14 cellular contexts compared by ENCODE assay signal in the genomic region with DNA sequence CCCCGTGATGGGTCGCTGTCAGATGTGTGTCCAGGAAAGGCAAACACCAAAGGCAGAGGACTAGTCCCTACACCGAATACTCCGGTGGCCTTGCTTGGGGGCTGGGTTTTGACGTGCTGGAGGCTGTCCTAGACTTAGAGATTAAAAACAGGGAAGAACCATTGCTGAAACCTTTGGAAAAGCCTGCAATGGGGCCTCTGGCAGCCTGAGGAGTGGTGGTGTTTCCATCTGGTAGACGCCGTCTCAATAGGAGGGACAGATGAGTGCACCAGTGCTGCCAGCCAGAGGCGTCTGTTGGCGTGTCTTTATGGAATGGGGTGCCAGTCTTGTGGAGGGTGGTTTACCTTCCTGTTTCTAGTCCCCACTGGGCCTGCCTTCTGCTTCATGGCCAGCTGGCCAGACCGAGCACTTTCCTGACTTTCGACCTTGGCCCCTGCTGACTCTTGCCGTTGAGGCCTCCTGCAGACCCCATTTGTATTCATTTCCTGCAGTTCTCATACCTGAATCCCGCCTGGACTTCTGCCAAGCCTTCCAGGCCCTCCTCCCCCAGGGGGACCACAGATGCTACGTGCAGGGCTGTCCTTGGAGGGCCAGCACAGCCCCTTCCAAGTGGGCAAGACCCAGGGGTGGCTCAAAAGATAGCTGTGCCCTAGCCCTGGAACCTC. TPM values are rescaled to one million over a fixed set of nuclear protein-coding genes. Genes with fewer than 3 reads are reported as not detected.
DNase-seq lines count a peak whose midpoint lies in the region; ATAC-seq and TF ChIP-seq lines count a peak whose summit lies in the region.
"Had no signal": no experiment of that assay in that cellular context is flagged by ENCODE, and none has a peak within 500 bp of the region (broad histone marks: within the 10 kb centered on the region; RNA-seq: fewer than 3 reads in every experiment).

No MANE protein-coding gene starts in this region.

- peaks cover 22% of the 10 kb centered on the region for H3K27me3 Mint-ChIP-seq in GM23338 (ENCODE audit: insufficient read depth, low read depth, poor library complexity)

- no peak for TF ChIP-seq CTCF in GM23338 (conservative IDR thresholded peaks at IDR 0.05; ENCODE audit: low read depth in 2 of 2)
- TF ChIP-seq CTCF in body of pancreas (IDR thresholded peaks at IDR 0.05), result no peak

- no peaks in the 10 kb centered on the region for H3K79me2 ChIP-seq in GM23338 (replicated peaks; ENCODE audit: insufficient read depth)

- peak overlapping the region; percentile 66 for H3K27ac Mint-ChIP-seq in GM23338

- TF ChIP-seq POLR2A in body of pancreas (IDR thresholded peaks at IDR 0.05), result no peak

- H3K4me1 ChIP-seq in GM23338 (ENCODE audit: insufficient read depth), result peaks cover 7% of the 10 kb centered on the region
- H3K4me1 ChIP-seq in body of pancreas, result peaks cover 41% of the 10 kb centered on the region
- H3K4me1 ChIP-seq: BE2C had no signal

- 68 to 73% methylated on average over 14 of the region's 14 CpGs for whole genome bisulfite sequencing in body of pancreas, 2 donors

- no peaks in the 10 kb centered on the region; the same call in 1 of the 2 replicates for H4K20me1 ChIP-seq in GM23338 (replicated peaks; ENCODE audit: insufficient read depth)

- no peaks in the 10 kb centered on the region for H3K9me2 ChIP-seq in GM23338 (ENCODE audit: insufficient read depth)

- H3K9me3 Mint-ChIP-seq in GM23338, result 0 out of 3 replicates have a peak, but pooled peaks cover 3% of the 10 kb centered on the region
- H3K9me3 Mint-ChIP-seq: nephron had no signal

- ATAC-seq in GM23338 (no peak; the same call in 2 of the 3 replicates), body of pancreas (no peak), esophagus mucosa (no peak)

- H3K4me3 ChIP-seq in GM23338 (no peak overlapping the region), body of pancreas (no peak overlapping the region)

- peaks cover 60% of the 10 kb centered on the region for H3K36me3 Mint-ChIP-seq in GM23338 (ENCODE audit: low read depth)

- H2AFZ ChIP-seq in GM23338, result no peak overlapping the region

- H3K9me3 ChIP-seq in body of pancreas, result no peaks in the 10 kb centered on the region
- H3K9me3 ChIP-seq: BE2C had no signal

- no peaks in the 10 kb centered on the region for H3K27me3 ChIP-seq in GM23338 (ENCODE audit: insufficient read depth)
- H3K27me3 ChIP-seq in body of pancreas, result no peaks in the 10 kb centered on the region
- H3K27me3 ChIP-seq: BE2C had no signal

- peaks cover 6% of the 10 kb centered on the region; the same call in 1 of the 2 replicates for H3K36me3 ChIP-seq in GM23338 (ENCODE audit: insufficient read depth)
- peaks cover 5 to 7% of the 10 kb centered on the region in 2 donors for H3K36me3 ChIP-seq in body of pancreas (replicated peaks in 1 of 2; ENCODE audit: insufficient read depth in 1 of 2, low read depth in 2 of 2)

- H3F3A ChIP-seq in GM23338 (replicated peaks; ENCODE audit: low read depth), result peaks cover 13% of the 10 kb centered on the region; the same call in 1 of the 2 replicates

- H3K27ac ChIP-seq in GM23338 (ENCODE audit: low read depth) (0 out of 2 replicates have a peak overlapping the region, but pooled peaks have one; percentile 39), body of pancreas (peak overlapping the region; percentile 22 to 94 (median 36))

- no peak overlapping the region for H3K4me3 Mint-ChIP-seq in GM23338
- H3K4me3 Mint-ChIP-seq: nephron had no signal

- peak; percentile 18 for DNase-seq in D341Med (ENCODE audit: low spot score)
- DNase-seq in GM23338 (ENCODE audit: low spot score), result no peak
- no peak for DNase-seq in body of pancreas
- DNase-seq in posterior vena cava (ENCODE audit: low spot score), result peak; percentile 77
- DNase-seq in germinal center (ENCODE audit: low spot score), result no peak
- no peak for DNase-seq in NCI-H1417 treated with DMSO at 0.1 percent for 48 hours (lab: John Stamatoyannopoulos, UW)
- DNase-seq: activated naive CD4-positive, alpha-beta T cell; BE2C; mammary epithelial cell; NCI-H187; NCI-H82; retina had no signal

- intact Hi-C loops in body of pancreas (cut with DNase I), result no loop called here
- intact Hi-C loops in posterior vena cava (cut with DNase I), result no loop called here

- H3K4me1 Mint-ChIP-seq in GM23338, result peaks cover 30% of the 10 kb centered on the region; the same call in 2 of the 3 replicates
- H3K4me1 Mint-ChIP-seq: nephron had no signal

- peak overlapping the region; percentile 51; the same call in 1 of the 2 replicates for H3K4me2 ChIP-seq in GM23338

TF ChIP-seq in GM23338, 12 proteins besides CTCF, POLR2A, EP300 and RAD21:
- no peak for TF ChIP-seq STAT1 (IDR thresholded peaks at IDR 0.05; ENCODE audit: unreplicated experiment)
- TF ChIP-seq EZH2phosphoT487 (IDR thresholded peaks at IDR 0.05; ENCODE audit: unreplicated experiment), result no peak
- no peak for TF ChIP-seq JUNB (IDR thresholded peaks at IDR 0.05; ENCODE audit: unreplicated experiment)
- TF ChIP-seq EZH2 (IDR thresholded peaks at IDR 0.05; ENCODE audit: low read depth, unreplicated experiment), result no peak
- TF ChIP-seq, protein P1, sequence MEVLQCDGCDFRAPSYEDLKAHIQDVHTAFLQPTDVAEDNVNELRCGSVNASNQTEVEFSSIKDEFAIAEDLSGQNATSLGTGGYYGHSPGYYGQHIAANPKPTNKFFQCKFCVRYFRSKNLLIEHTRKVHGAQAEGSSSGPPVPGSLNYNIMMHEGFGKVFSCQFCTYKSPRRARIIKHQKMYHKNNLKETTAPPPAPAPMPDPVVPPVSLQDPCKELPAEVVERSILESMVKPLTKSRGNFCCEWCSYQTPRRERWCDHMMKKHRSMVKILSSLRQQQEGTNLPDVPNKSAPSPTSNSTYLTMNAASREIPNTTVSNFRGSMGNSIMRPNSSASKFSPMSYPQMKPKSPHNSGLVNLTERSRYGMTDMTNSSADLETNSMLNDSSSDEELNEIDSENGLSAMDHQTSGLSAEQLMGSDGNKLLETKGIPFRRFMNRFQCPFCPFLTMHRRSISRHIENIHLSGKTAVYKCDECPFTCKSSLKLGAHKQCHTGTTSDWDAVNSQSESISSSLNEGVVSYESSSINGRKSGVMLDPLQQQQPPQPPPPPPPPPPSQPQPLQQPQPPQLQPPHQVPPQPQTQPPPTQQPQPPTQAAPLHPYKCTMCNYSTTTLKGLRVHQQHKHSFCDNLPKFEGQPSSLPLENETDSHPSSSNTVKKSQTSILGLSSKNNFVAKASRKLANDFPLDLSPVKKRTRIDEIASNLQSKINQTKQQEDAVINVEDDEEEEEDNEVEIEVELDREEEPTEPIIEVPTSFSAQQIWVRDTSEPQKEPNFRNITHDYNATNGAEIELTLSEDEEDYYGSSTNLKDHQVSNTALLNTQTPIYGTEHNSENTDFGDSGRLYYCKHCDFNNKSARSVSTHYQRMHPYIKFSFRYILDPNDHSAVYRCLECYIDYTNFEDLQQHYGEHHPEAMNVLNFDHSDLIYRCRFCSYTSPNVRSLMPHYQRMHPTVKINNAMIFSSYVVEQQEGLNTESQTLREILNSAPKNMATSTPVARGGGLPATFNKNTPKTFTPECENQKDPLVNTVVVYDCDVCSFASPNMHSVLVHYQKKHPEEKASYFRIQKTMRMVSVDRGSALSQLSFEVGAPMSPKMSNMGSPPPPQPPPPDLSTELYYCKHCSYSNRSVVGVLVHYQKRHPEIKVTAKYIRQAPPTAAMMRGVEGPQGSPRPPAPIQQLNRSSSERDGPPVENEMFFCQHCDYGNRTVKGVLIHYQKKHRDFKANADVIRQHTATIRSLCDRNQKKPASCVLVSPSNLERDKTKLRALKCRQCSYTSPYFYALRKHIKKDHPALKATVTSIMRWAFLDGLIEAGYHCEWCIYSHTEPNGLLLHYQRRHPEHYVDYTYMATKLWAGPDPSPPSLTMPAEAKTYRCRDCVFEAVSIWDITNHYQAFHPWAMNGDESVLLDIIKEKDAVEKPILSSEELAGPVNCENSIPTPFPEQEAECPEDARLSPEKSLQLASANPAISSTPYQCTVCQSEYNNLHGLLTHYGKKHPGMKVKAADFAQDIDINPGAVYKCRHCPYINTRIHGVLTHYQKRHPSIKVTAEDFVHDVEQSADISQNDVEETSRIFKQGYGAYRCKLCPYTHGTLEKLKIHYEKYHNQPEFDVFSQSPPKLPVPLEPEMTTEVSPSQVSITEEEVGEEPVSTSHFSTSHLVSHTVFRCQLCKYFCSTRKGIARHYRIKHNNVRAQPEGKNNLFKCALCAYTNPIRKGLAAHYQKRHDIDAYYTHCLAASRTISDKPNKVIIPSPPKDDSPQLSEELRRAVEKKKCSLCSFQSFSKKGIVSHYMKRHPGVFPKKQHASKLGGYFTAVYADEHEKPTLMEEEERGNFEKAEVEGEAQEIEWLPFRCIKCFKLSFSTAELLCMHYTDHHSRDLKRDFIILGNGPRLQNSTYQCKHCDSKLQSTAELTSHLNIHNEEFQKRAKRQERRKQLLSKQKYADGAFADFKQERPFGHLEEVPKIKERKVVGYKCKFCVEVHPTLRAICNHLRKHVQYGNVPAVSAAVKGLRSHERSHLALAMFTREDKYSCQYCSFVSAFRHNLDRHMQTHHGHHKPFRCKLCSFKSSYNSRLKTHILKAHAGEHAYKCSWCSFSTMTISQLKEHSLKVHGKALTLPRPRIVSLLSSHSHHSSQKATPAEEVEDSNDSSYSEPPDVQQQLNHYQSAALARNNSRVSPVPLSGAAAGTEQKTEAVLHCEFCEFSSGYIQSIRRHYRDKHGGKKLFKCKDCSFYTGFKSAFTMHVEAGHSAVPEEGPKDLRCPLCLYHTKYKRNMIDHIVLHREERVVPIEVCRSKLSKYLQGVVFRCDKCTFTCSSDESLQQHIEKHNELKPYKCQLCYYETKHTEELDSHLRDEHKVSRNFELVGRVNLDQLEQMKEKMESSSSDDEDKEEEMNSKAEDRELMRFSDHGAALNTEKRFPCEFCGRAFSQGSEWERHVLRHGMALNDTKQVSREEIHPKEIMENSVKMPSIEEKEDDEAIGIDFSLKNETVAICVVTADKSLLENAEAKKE (CRISPR knock-in tag; IDR thresholded peaks at IDR 0.05), result no peak
- TF ChIP-seq ZNF114 (CRISPR knock-in tag; IDR thresholded peaks at IDR 0.05), result no peak

RNA-seq across cellular contexts. Expression of a gene that starts 2.0 kb away (rescaled TPM):
- 23.0 and 24.0 TPM in 2 replicates for total RNA-seq in GM23338 (2014; rRNA removed; shearing (Covaris generic))
- 7.9 TPM in 2 replicates for polyA plus RNA-seq in GM23338 (2016; fragmentation: Nextera tagmentation; extraction: Ambion mirVana)
- total RNA-seq in body of pancreas (10 to 100 TPM; 25.9 to 52.7 TPM), posterior vena cava (1 to 10 TPM; 4.0 to 6.2 TPM), esophagus mucosa (7.9 TPM)

RNA-seq across cellular contexts. Expression of a gene that starts 41.1 kb away (rescaled TPM):
- 12.6 and 15.2 TPM in 2 replicates for total RNA-seq in GM23338 (2014; rRNA removed; shearing (Covaris generic))
- polyA plus RNA-seq in GM23338 (2016; fragmentation: Nextera tagmentation; extraction: Ambion mirVana), result 2.9 and 3.0 TPM in 2 replicates
- total RNA-seq in body of pancreas (1 to 10 TPM; 3.6 to 4.2 TPM), posterior vena cava (1 to 10 TPM; 4.5 to 4.9 TPM), esophagus mucosa (4.0 TPM)

Comparison
In these comparisons a context has a peak if more than half of its experiments do, and no peak if none do; other contexts are left out.
1. DNase-seq: peak in D341Med (single experiment) and posterior vena cava (single experiment); none in GM23338 (single experiment), body of pancreas (0 of 4), germinal center (single experiment) and NCI-H1417 treated with DMSO at 0.1 percent for 48 hours (single experiment).